In the genomic region with DNA sequence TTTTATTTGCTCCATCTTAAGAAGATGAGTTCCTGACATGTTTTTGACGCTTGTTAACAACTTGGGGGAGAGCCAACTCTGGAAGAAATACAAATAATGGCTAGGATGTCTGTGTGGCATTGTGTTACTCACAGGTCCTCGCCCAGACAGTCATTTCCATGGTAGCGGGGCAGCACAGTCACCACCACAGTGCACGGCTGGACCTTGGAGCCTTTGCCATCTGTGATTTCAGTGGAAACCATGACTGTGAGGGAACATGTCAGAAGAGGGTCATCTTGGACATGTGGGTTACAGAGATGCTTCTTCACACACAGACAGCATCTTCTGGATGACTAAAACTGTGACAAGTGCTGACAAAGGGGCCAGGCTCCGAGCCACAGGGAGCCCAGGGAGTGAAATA, we compare ENCODE assay signal across 14 cellular contexts.
A peak's percentile ranks its signal among the peaks of the same experiment; 100 is the strongest.
DNase-seq lines count a peak whose midpoint lies in the region; ATAC-seq, FAIRE-seq and TF ChIP-seq lines count a peak whose summit lies in the region.
"Had no signal": no experiment of that assay in that cellular context is flagged by ENCODE, and none has a peak within 500 bp of the region (broad histone marks: within the 10 kb centered on the region; RNA-seq: fewer than 3 reads in every experiment).

No MANE protein-coding gene starts in this region.

- H3K27me3 ChIP-seq in astrocyte (ENCODE audit: insufficient read depth, low read length): no peaks in the 10 kb centered on the region
- H3K27me3 ChIP-seq: stomach had no signal

- H3K79me2 ChIP-seq in astrocyte (ENCODE audit: insufficient read depth, low read length): no peaks in the 10 kb centered on the region

- H3K27me3 Mint-ChIP-seq in astrocyte (ENCODE audit: low read depth, unreplicated experiment): no peaks in the 10 kb centered on the region

- H2AFZ ChIP-seq in astrocyte (ENCODE audit: low read depth, low read length): no peak overlapping the region

- in situ Hi-C loops in Caki2 (cut with HindIII; ENCODE audit: low pct_unique_long_range_greater_than_20kb, low sequenced_read_pairs): no loop called here

- H3K9me3 ChIP-seq in astrocyte (ENCODE audit: insufficient read depth, low read depth, low read length): no peaks in the 10 kb centered on the region
- H3K9me3 ChIP-seq: stomach had no signal

- peaks cover 3% of the 10 kb centered on the region for H3K4me1 Mint-ChIP-seq in astrocyte (ENCODE audit: low read depth, unreplicated experiment)

- no peak for ATAC-seq in HG02840 (IDR thresholded peaks at IDR 0.05; ENCODE audit: low FRiP score, unreplicated experiment)

- no peak overlapping the region for H3K27ac ChIP-seq in astrocyte (ENCODE audit: low read depth, low read length)
- H3K27ac ChIP-seq: skin epidermis, stomach had no signal

- no peak overlapping the region for H3K9ac ChIP-seq in astrocyte (ENCODE audit: low read length)

- no peaks in the 10 kb centered on the region for H3K9me3 Mint-ChIP-seq in astrocyte (ENCODE audit: unreplicated experiment)

- peaks cover 6% of the 10 kb centered on the region for H3K36me3 Mint-ChIP-seq in astrocyte (ENCODE audit: low read depth, unreplicated experiment)

- no peak for FAIRE-seq in astrocyte (lab: Jason Lieb, UNC)

- no peaks in the 10 kb centered on the region for H3K36me3 ChIP-seq in astrocyte (ENCODE audit: insufficient read depth, low read length)
- H3K36me3 ChIP-seq: stomach had no signal

- no peak overlapping the region for H3K4me3 ChIP-seq in astrocyte (ENCODE audit: insufficient read depth, low read depth, low read length)
- H3K4me3 ChIP-seq: skin epidermis, stomach had no signal

- H3K4me2 ChIP-seq in astrocyte (ENCODE audit: low read length): no peak overlapping the region

- no peak for TF ChIP-seq CTCF in astrocyte (IDR thresholded peaks at IDR 0.05; ENCODE audit: insufficient read depth, low read depth, low read length)

- H3K4me1 ChIP-seq in astrocyte (ENCODE audit: insufficient read depth, low read length): peaks cover 3% of the 10 kb centered on the region
- H3K4me1 ChIP-seq: stomach had no signal

- peak overlapping the region; percentile 12 for H3K4me3 Mint-ChIP-seq in astrocyte (ENCODE audit: unreplicated experiment)

- H3K27ac Mint-ChIP-seq in astrocyte (ENCODE audit: unreplicated experiment): no peak overlapping the region

- H4K20me1 ChIP-seq in astrocyte (ENCODE audit: insufficient read depth, low read length): no peaks in the 10 kb centered on the region

- DNase-seq in Caki2 (ENCODE audit: low read depth): peak; percentile 17
- peak; percentile 47 for DNase-seq in H4 (ENCODE audit: low spot score)
- DNase-seq in astrocyte (ENCODE audit: low read depth): peak; percentile 48
- peak; percentile 33 for DNase-seq in left kidney (ENCODE audit: low read depth, low spot score)
- DNase-seq in effector CD4-positive, alpha-beta T cell: no peak
- no peak for DNase-seq in activated CD4-positive, alpha-beta T cell treated with anti-CD3 and anti-CD28 coated beads, Interleukin-2, amount 50 U/mL, for 1 hour
- DNase-seq in activated T-cell treated with anti-CD3 and anti-CD28 coated beads, Interleukin-2, amount 50 U/mL, for 1 hour: no peak
- DNase-seq: erythroblast, H7, hypothalamus, occipital lobe, stomach had no signal

Comparison
In these comparisons a context has a peak if more than half of its experiments do, and no peak if none do; other contexts are left out.
1. DNase-seq: peak in Caki2 (single experiment), H4 (single experiment), astrocyte (single experiment) and left kidney (single experiment); none in effector CD4-positive, alpha-beta T cell (single experiment), activated CD4-positive, alpha-beta T cell treated with anti-CD3 and anti-CD28 coated beads, Interleukin-2, amount 50 U/mL, for 1 hour (single experiment) and activated T-cell treated with anti-CD3 and anti-CD28 coated beads, Interleukin-2, amount 50 U/mL, for 1 hour (single experiment).